Comparison of ENCODE assay signal across 10 cellular contexts in the genomic region with DNA sequence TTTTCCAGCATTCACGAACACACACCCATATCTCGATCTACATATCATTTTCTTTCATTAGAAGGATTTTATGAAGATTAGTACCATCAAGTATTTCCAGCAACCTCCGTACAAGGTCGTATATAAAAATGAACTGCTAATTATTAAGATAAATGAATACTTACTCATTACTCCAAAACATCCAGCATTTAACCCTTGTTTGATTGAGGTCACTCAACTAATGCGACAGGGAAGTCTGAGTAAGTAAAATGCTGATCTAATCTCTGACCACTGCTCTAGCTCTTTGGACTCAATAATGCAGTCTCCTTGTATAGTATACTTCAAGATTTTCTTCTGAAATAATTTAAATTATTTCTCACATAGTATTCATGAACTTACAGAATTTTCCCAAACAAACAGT. TPM values are rescaled to one million over a fixed set of nuclear protein-coding genes. Genes with fewer than 3 reads are reported as not detected.
DNase-seq lines count a peak whose midpoint lies in the region; ATAC-seq, FAIRE-seq and TF ChIP-seq lines count a peak whose summit lies in the region.
"Had no signal": no experiment of that assay in that cellular context is flagged by ENCODE, and none has a peak within 500 bp of the region (broad histone marks: within the 10 kb centered on the region; RNA-seq: fewer than 3 reads in every experiment).

No MANE protein-coding gene starts in this region.

- H2AFZ ChIP-seq in endothelial cell of umbilical vein (ENCODE audit: low read depth, low read length) = no peak overlapping the region

- BruUV-seq in endothelial cell of umbilical vein (replicated peaks; lab: Mats Ljungman, UMichigan) = no TSS peak

- H3K27ac ChIP-seq in RWPE2 (ENCODE audit: poor library complexity, severe bottlenecking) = peak overlapping the region; percentile 58
- no peak overlapping the region for H3K27ac ChIP-seq in endothelial cell of umbilical vein (ENCODE audit: insufficient read depth, low read depth, low read length)

- H3K9me1 ChIP-seq in endothelial cell of umbilical vein (replicated peaks; ENCODE audit: control insufficient read depth, extremely low read depth, insufficient read depth, low read length) = no peaks in the 10 kb centered on the region

- H3K36me3 Mint-ChIP-seq in activated T-cell treated with anti-CD3 and anti-CD28 coated beads, Interleukin-2, amount 50 U/mL, for 24 hours (ENCODE audit: low read depth) = peaks cover 53% of the 10 kb centered on the region
- peaks cover 60% of the 10 kb centered on the region for H3K36me3 Mint-ChIP-seq in stimulated activated effector memory CD8-positive, alpha-beta T cell treated with anti-CD3 and anti-CD28 coated beads, Interleukin-12 subunit alpha, Interleukin-12 subunit beta, amount 100 ng/mL, for 72 hours

- H3K27me3 Mint-ChIP-seq in activated T-cell treated with anti-CD3 and anti-CD28 coated beads, Interleukin-2, amount 50 U/mL, for 24 hours = no peaks in the 10 kb centered on the region

- H3K36me3 ChIP-seq in RWPE2 (ENCODE audit: low read depth) = peaks cover 18% of the 10 kb centered on the region
- no peaks in the 10 kb centered on the region for H3K36me3 ChIP-seq in endothelial cell of umbilical vein (ENCODE audit: control insufficient read depth in 2 of 2, extremely low read depth in 1 of 2, insufficient read depth in 2 of 2, low read length in 2 of 2)

- H3K27ac Mint-ChIP-seq in activated T-cell treated with anti-CD3 and anti-CD28 coated beads, Interleukin-2, amount 50 U/mL, for 24 hours = peak overlapping the region; percentile 26
- H3K27ac Mint-ChIP-seq in stimulated activated effector memory CD8-positive, alpha-beta T cell treated with anti-CD3 and anti-CD28 coated beads, Interleukin-12 subunit alpha, Interleukin-12 subunit beta, amount 100 ng/mL, for 72 hours = peak overlapping the region; percentile 93

- H4K20me1 ChIP-seq in endothelial cell of umbilical vein (replicated peaks; ENCODE audit: control insufficient read depth, extremely low read depth, insufficient read depth, low read length) = no peaks in the 10 kb centered on the region

- H3K9me3 Mint-ChIP-seq in activated T-cell treated with anti-CD3 and anti-CD28 coated beads, Interleukin-2, amount 50 U/mL, for 24 hours = no peaks in the 10 kb centered on the region
- no peaks in the 10 kb centered on the region for H3K9me3 Mint-ChIP-seq in stimulated activated effector memory CD8-positive, alpha-beta T cell treated with anti-CD3 and anti-CD28 coated beads, Interleukin-12 subunit alpha, Interleukin-12 subunit beta, amount 100 ng/mL, for 72 hours

- POLR2A ChIA-PET in endothelial cell of umbilical vein (lab: Charles Lee) = interaction anchor here (2.5 kb wide), 1 partner anchor 38 kb away, joined by 11 read pairs; the partner anchor contains the start of gene MIB1

- H3K4me1 ChIP-seq in RWPE2 (ENCODE audit: insufficient read depth, poor library complexity, severe bottlenecking) (no peaks in the 10 kb centered on the region), endothelial cell of umbilical vein (ENCODE audit: control insufficient read depth, extremely low read depth, insufficient read depth, low read length) (peaks cover 19% of the 10 kb centered on the region)

- peak; percentile 56 for FAIRE-seq in endothelial cell of umbilical vein (lab: Jason Lieb, UNC)

- dilution Hi-C loops in endothelial cell of umbilical vein (cut with MboI; ENCODE audit: extremely low pct_ligation_motif_present, low sequenced_read_pairs) = no loop called here

- H3K4me2 ChIP-seq in endothelial cell of umbilical vein (ENCODE audit: insufficient read depth, low read length) = peak overlapping the region; percentile 85

- peaks cover 2% of the 10 kb centered on the region for H3K79me2 ChIP-seq in endothelial cell of umbilical vein (ENCODE audit: control insufficient read depth, insufficient read depth, low read length)

- H3K9me3 ChIP-seq in RWPE2 (ENCODE audit: severe bottlenecking) (no peaks in the 10 kb centered on the region), endothelial cell of umbilical vein (replicated peaks; ENCODE audit: control insufficient read depth, insufficient read depth, low read length) (no peaks in the 10 kb centered on the region)
- H3K9me3 ChIP-seq: body of pancreas had no signal

- H3K4me3 Mint-ChIP-seq in activated T-cell treated with anti-CD3 and anti-CD28 coated beads, Interleukin-2, amount 50 U/mL, for 24 hours = peak overlapping the region; percentile 92
- peak overlapping the region; percentile 89 for H3K4me3 Mint-ChIP-seq in stimulated activated effector memory CD8-positive, alpha-beta T cell treated with anti-CD3 and anti-CD28 coated beads, Interleukin-12 subunit alpha, Interleukin-12 subunit beta, amount 100 ng/mL, for 72 hours

- CTCF ChIA-PET in endothelial cell of umbilical vein (lab: Charles Lee) = no interaction called here

- no peak overlapping the region for H3K4me3 ChIP-seq in RWPE2 (ENCODE audit: severe bottlenecking)
- H3K4me3 ChIP-seq in endothelial cell of umbilical vein (replicated peaks in 1 of 3; ENCODE audit: insufficient read depth in 1 of 3, low read depth in 1 of 3, low read length in 3 of 3) = peak overlapping the region in 1 of 3 experiments; percentile 94

- peaks cover 27% of the 10 kb centered on the region for H3K4me1 Mint-ChIP-seq in activated T-cell treated with anti-CD3 and anti-CD28 coated beads, Interleukin-2, amount 50 U/mL, for 24 hours (ENCODE audit: low read depth)
- H3K4me1 Mint-ChIP-seq in stimulated activated effector memory CD8-positive, alpha-beta T cell treated with anti-CD3 and anti-CD28 coated beads, Interleukin-12 subunit alpha, Interleukin-12 subunit beta, amount 100 ng/mL, for 72 hours = peaks cover 14% of the 10 kb centered on the region

- DNase-seq in activated T-cell treated with anti-CD3 and anti-CD28 coated beads, Interleukin-2, amount 50 U/mL, for 24 hours = no peak
- DNase-seq in activated T-cell treated with anti-CD3 and anti-CD28 coated beads, Interleukin-2, amount 50 U/mL, for 1 hour = no peak
- DNase-seq in RWPE2 (ENCODE audit: low spot score) = no peak
- peak; percentile 9 for DNase-seq in endothelial cell of umbilical vein (ENCODE audit: low read depth, low spot score)
- DNase-seq in stimulated activated effector memory CD8-positive, alpha-beta T cell treated with anti-CD3 and anti-CD28 coated beads, Interleukin-12 subunit alpha, Interleukin-12 subunit beta, amount 100 ng/mL, for 72 hours (ENCODE audit: low spot score in 2 of 2) = no peak
- no peak for DNase-seq in NOMO-1 treated with dmso at 0.1 percent for 144 hours (lab: John Stamatoyannopoulos, UW; ENCODE audit: unreplicated experiment)
- no peak for DNase-seq in iPS-NIHi7 (ENCODE audit: extremely low spot score)
- no peak for DNase-seq in NCI-H1105 (lab: John Stamatoyannopoulos, UW)
- DNase-seq: NCI-H524 treated with DMSO at 0.1 percent for 48 hours had no signal

- no peak for ATAC-seq in RWPE2 (ENCODE audit: low read depth)
- no peak for ATAC-seq in stimulated activated effector memory CD8-positive, alpha-beta T cell treated with anti-CD3 and anti-CD28 coated beads, Interleukin-12 subunit alpha, Interleukin-12 subunit beta, amount 100 ng/mL, for 72 hours
- ATAC-seq: body of pancreas had no signal

- TF ChIP-seq POLR2A in endothelial cell of umbilical vein (IDR thresholded peaks at IDR 0.05; ENCODE audit: low read depth, low read length) = no peak

- intact Hi-C loops in endothelial cell of umbilical vein (cut with micrococcal nuclease) = loop anchor here (2.0 to 5.0 kb wide), 3 partner anchors 20 to 70 kb away; no protein-coding TSS in a partner anchor

- TF ChIP-seq CTCF in RWPE2 (IDR thresholded peaks at IDR 0.05; ENCODE audit: poor library complexity, severe bottlenecking) (no peak), endothelial cell of umbilical vein (IDR thresholded peaks at IDR 0.05; ENCODE audit: extremely low read depth in 1 of 2, insufficient read depth in 1 of 2, low read depth in 1 of 2, low read length in 2 of 2) (no peak)

- H3K27me3 ChIP-seq in RWPE2 (ENCODE audit: insufficient read depth, poor library complexity, severe bottlenecking) (no peaks in the 10 kb centered on the region), endothelial cell of umbilical vein (ENCODE audit: control insufficient read depth in 2 of 2, insufficient read depth in 2 of 2, low read length in 2 of 2) (no peaks in the 10 kb centered on the region)
- H3K27me3 ChIP-seq: body of pancreas had no signal

- H3K9ac ChIP-seq in endothelial cell of umbilical vein (replicated peaks; ENCODE audit: extremely low read depth, insufficient read depth, low read length) = no peak overlapping the region

TF ChIP-seq in endothelial cell of umbilical vein, 7 proteins besides CTCF, POLR2A, EP300 and RAD21:
- no peak for TF ChIP-seq MYC (IDR thresholded peaks at IDR 0.05; ENCODE audit: low read depth, low read length)
- TF ChIP-seq GATA2 (IDR thresholded peaks at IDR 0.05; ENCODE audit: insufficient read depth, insufficient read length, low read depth, low read length) = peak; percentile 62
- no peak for TF ChIP-seq JUN (IDR thresholded peaks at IDR 0.05; ENCODE audit: borderline replicate concordance, insufficient read depth, insufficient read length, low read depth)
- TF ChIP-seq EZH2 (IDR thresholded peaks at IDR 0.05; ENCODE audit: borderline replicate concordance, low read depth, low read length, severe bottlenecking) = no peak

RNA-seq across cellular contexts. Expression of gene ABHD3, which starts 2.0 kb away (rescaled TPM):
- 10.0 and 14.9 TPM in 2 replicates for total RNA-seq in endothelial cell of umbilical vein
- 5.7 and 6.3 TPM in 2 replicates for polyA plus RNA-seq in endothelial cell of umbilical vein
- polyA plus RNA-seq in endothelial cell of umbilical vein (2011; cell fraction: cytosol; rRNA removed) = 4.2 and 5.5 TPM in 2 replicates
- polyA plus RNA-seq in endothelial cell of umbilical vein (2011; cell fraction: nucleus; rRNA removed) = 23.6 and 32.7 TPM in 2 replicates
- 4.1 and 6.5 TPM in 2 replicates for polyA plus RNA-seq in endothelial cell of umbilical vein (2012)
- 6.7 and 9.3 TPM in 2 replicates for polyA minus RNA-seq in endothelial cell of umbilical vein
- polyA minus RNA-seq in endothelial cell of umbilical vein (2011; cell fraction: cytosol; rRNA and poly(A)+ RNA removed) = 26.4 TPM
- 12.6 and 18.3 TPM in 2 replicates for polyA minus RNA-seq in endothelial cell of umbilical vein (2011; cell fraction: nucleus; rRNA and poly(A)+ RNA removed)

RNA-seq across cellular contexts. Expression of gene MIB1, which starts 38.0 kb away (rescaled TPM):
- 37.5 and 40.6 TPM in 2 replicates for total RNA-seq in endothelial cell of umbilical vein
- polyA plus RNA-seq in endothelial cell of umbilical vein = 4.3 and 6.3 TPM in 2 replicates
- 6.6 and 6.9 TPM in 2 replicates for polyA plus RNA-seq in endothelial cell of umbilical vein (2011; cell fraction: cytosol; rRNA removed)
- 14.5 and 17.3 TPM in 2 replicates for polyA plus RNA-seq in endothelial cell of umbilical vein (2011; cell fraction: nucleus; rRNA removed)
- polyA plus RNA-seq in endothelial cell of umbilical vein (2012) = 22.2 and 25.4 TPM in 2 replicates
- polyA minus RNA-seq in endothelial cell of umbilical vein = 62.9 and 76.3 TPM in 2 replicates
- 33.6 TPM for polyA minus RNA-seq in endothelial cell of umbilical vein (2011; cell fraction: cytosol; rRNA and poly(A)+ RNA removed)
- polyA minus RNA-seq in endothelial cell of umbilical vein (2011; cell fraction: nucleus; rRNA and poly(A)+ RNA removed) = 22.7 and 35.1 TPM in 2 replicates
